In genomic region chr3:120170223-120170622, GRCh38 we compare ENCODE assay signal across 10 cellular contexts.
DNase-seq lines count a peak whose midpoint lies in the region; ATAC-seq, FAIRE-seq and TF ChIP-seq lines count a peak whose summit lies in the region.
"Had no signal": no experiment of that assay in that cellular context is flagged by ENCODE, and none has a peak within 500 bp of the region (broad histone marks: within the 10 kb centered on the region; RNA-seq: fewer than 3 reads in every experiment).

No MANE protein-coding gene starts in this region.

- H3K4me2 ChIP-seq in HCT116 (ENCODE audit: low read length): peak overlapping the region; percentile 49

- WGBS in small intestine, 3 donors: 65 to 92% (median 72%) methylated on average over 2 of the region's 2 CpGs

- H3K79me2 ChIP-seq in HCT116 (ENCODE audit: insufficient read depth, low read length): no peaks in the 10 kb centered on the region

- peak overlapping the region; percentile 27; the same call in 1 of the 2 replicates for H3K9ac ChIP-seq in HCT116 (ENCODE audit: low read length)

- ATAC-seq in HCT116 (peak; percentile 95), RWPE2 (ENCODE audit: low read depth) (peak; percentile 99)

- H3K9me3 ChIP-seq in HCT116 (ENCODE audit: control insufficient read depth in 1 of 2, insufficient read depth in 1 of 2, low read depth in 1 of 2, low read length in 2 of 2) (no peaks in the 10 kb centered on the region), RWPE2 (ENCODE audit: severe bottlenecking) (no peaks in the 10 kb centered on the region), A673 (ENCODE audit: low read depth, low read length, poor library complexity, severe bottlenecking) (no peaks in the 10 kb centered on the region), small intestine (ENCODE audit: control insufficient read depth, low read depth) (no peaks in the 10 kb centered on the region)
- H3K9me3 ChIP-seq: tibial artery had no signal

- intact Hi-C loops in HCT116 (cut with micrococcal nuclease): no loop called here
- intact Hi-C loops in A673 (cut with micrococcal nuclease; ENCODE audit: unreplicated experiment): no loop called here

- H3K27ac ChIP-seq in HCT116 (ENCODE audit: low read depth, low read length) (no peak overlapping the region), RWPE2 (ENCODE audit: poor library complexity, severe bottlenecking) (peak overlapping the region; percentile 92), A673 (ENCODE audit: low read depth, low read length, poor library complexity, severe bottlenecking) (no peak overlapping the region), small intestine (ENCODE audit: low read depth in 1 of 2, low read length in 1 of 2) (no peak overlapping the region)

- no peaks in the 10 kb centered on the region for H4K20me1 ChIP-seq in HCT116 (ENCODE audit: insufficient read depth)

- peaks cover 0 to 17% of the 10 kb centered on the region in 2 experiments; a peak in 2 of 4 replicates for H3K4me1 ChIP-seq in HCT116 (ENCODE audit: control insufficient read depth in 1 of 2, insufficient read depth in 2 of 2, low read length in 2 of 2)
- peaks cover 23% of the 10 kb centered on the region for H3K4me1 ChIP-seq in RWPE2 (ENCODE audit: insufficient read depth, poor library complexity, severe bottlenecking)
- no peaks in the 10 kb centered on the region for H3K4me1 ChIP-seq in A673 (ENCODE audit: insufficient read depth, low read length, poor library complexity, severe bottlenecking)
- no peaks in the 10 kb centered on the region for H3K4me1 ChIP-seq in small intestine (ENCODE audit: control insufficient read depth in 2 of 2, insufficient read depth in 1 of 2, low read depth in 1 of 2, low read length in 1 of 2)

- no peak overlapping the region for H3K4me3 ChIP-seq in AG10803 (ENCODE audit: low read length)
- no peak overlapping the region for H3K4me3 ChIP-seq in HCT116 (replicated peaks in 1 of 2; ENCODE audit: low read depth in 1 of 2, low read length in 2 of 2)
- H3K4me3 ChIP-seq in RWPE2 (ENCODE audit: severe bottlenecking): no peak overlapping the region
- no peak overlapping the region for H3K4me3 ChIP-seq in A673 (ENCODE audit: low read depth, low read length, poor library complexity, severe bottlenecking)
- H3K4me3 ChIP-seq in small intestine (ENCODE audit: low read depth in 1 of 2, low read length in 2 of 2): no peak overlapping the region
- H3K4me3 ChIP-seq: tibial artery had no signal

- POLR2A ChIA-PET in HCT116 (lab: Charles Lee) (no interaction called here), A673 (lab: Charles Lee; ENCODE audit: low non-redundant PET) (no interaction called here)

- TF ChIP-seq CTCF in AG10803 (conservative IDR thresholded peaks at IDR 0.05; ENCODE audit: low read length) (no peak), HCT116 (IDR thresholded peaks at IDR 0.05 in 2 of 3, conservative IDR thresholded peaks at IDR 0.05 in 1 of 3; ENCODE audit: borderline replicate concordance in 1 of 3, insufficient read depth in 1 of 3, low read depth in 2 of 3, low read length in 2 of 3) (no peak), RWPE2 (IDR thresholded peaks at IDR 0.05; ENCODE audit: poor library complexity, severe bottlenecking) (no peak), A673 (conservative IDR thresholded peaks at IDR 0.05; ENCODE audit: low read depth, low read length) (no peak)

- H3K27me3 ChIP-seq in HCT116 (ENCODE audit: insufficient read depth, low read length) (no peaks in the 10 kb centered on the region), RWPE2 (ENCODE audit: insufficient read depth, poor library complexity, severe bottlenecking) (no peaks in the 10 kb centered on the region), A673 (replicated peaks; ENCODE audit: insufficient read depth, low read depth, low read length, poor library complexity) (no peaks in the 10 kb centered on the region), small intestine (ENCODE audit: control insufficient read depth in 2 of 2, insufficient read depth in 2 of 2, low read length in 2 of 2) (no peaks in the 10 kb centered on the region)
- H3K27me3 ChIP-seq: tibial artery had no signal

- CTCF ChIA-PET in HCT116 (lab: Charles Lee) (interaction anchor here (0.7 kb wide), 1 partner anchor 23 kb away, joined by 3 read pairs; no protein-coding TSS in a partner anchor), A673 (lab: Charles Lee) (no interaction called here)

- no peaks in the 10 kb centered on the region for H3K36me3 ChIP-seq in HCT116 (ENCODE audit: control insufficient read depth in 1 of 2, insufficient read depth in 2 of 2, low read length in 2 of 2)
- H3K36me3 ChIP-seq in RWPE2 (ENCODE audit: low read depth): no peaks in the 10 kb centered on the region
- H3K36me3 ChIP-seq in A673 (ENCODE audit: insufficient read depth, low read length, poor library complexity, severe bottlenecking): no peaks in the 10 kb centered on the region
- no peaks in the 10 kb centered on the region for H3K36me3 ChIP-seq in small intestine (ENCODE audit: control insufficient read depth in 2 of 2, insufficient read depth in 2 of 2, low read length in 2 of 2)
- H3K36me3 ChIP-seq: tibial artery had no signal

- RAD21 ChIA-PET in HCT116 (lab: Charles Lee; ENCODE audit: low non-redundant PET in 1 of 2, low total read pairs in 2 of 2, uncharacterized antibody in 2 of 2, unreplicated experiment in 2 of 2): no interaction called here

- peak overlapping the region; percentile 37 for H2AFZ ChIP-seq in HCT116 (ENCODE audit: low read depth, low read length, poor library complexity, severe bottlenecking)

- FAIRE-seq in small intestine (lab: Jason Lieb, UNC): no peak
- FAIRE-seq: endometrium had no signal

- H3K9me2 ChIP-seq in HCT116 (ENCODE audit: insufficient read depth): no peaks in the 10 kb centered on the region

- BruUV-seq in HCT116 (replicated peaks; lab: Mats Ljungman, UMichigan) (no TSS peak), A673 (replicated peaks; lab: Mats Ljungman, UMichigan) (no TSS peak)

- DNase-seq in AG10803 (ENCODE audit: low read depth) (peak; percentile 84), HCT116 (ENCODE audit: low read depth, low spot score) (peak; percentile 64), RWPE2 (ENCODE audit: low spot score) (peak; percentile 86), islet precursor cell (peak; percentile 81), cerebellar nuclear complex (lab: John Stamatoyannopoulos, UW) (no peak), A673 (ENCODE audit: low spot score) (no peak), epidermal melanocyte (ENCODE audit: insufficient read length, low spot score) (no peak), small intestine (no peak)
- DNase-seq: tibial artery had no signal

- TF ChIP-seq RAD21 in HCT116 (IDR thresholded peaks at IDR 0.05; ENCODE audit: low read depth): no peak

- TF ChIP-seq POLR2A in HCT116 (IDR thresholded peaks at IDR 0.05; ENCODE audit: borderline replicate concordance, extremely low read depth, insufficient read depth, insufficient read length): no peak

TF ChIP-seq in HCT116, 20 proteins besides CTCF, POLR2A, EP300 and RAD21 (continues in another document):
- TF ChIP-seq TCF7L2 (IDR thresholded peaks at IDR 0.05; ENCODE audit: borderline replicate concordance, extremely low read depth, insufficient read depth, insufficient read length) (no peak), YY1 (IDR thresholded peaks at IDR 0.05; ENCODE audit: extremely low read depth, insufficient replicate concordance, low read depth, low read length) (peak; percentile 17), EZH2 (IDR thresholded peaks at IDR 0.05) (no peak), SIN3A (IDR thresholded peaks at IDR 0.05; ENCODE audit: low read depth) (peak; percentile 41; the same call in 1 of the 2 replicates), MAX (IDR thresholded peaks at IDR 0.05) (peak; percentile 91), EZH2phosphoT487 (IDR thresholded peaks at IDR 0.05; ENCODE audit: borderline replicate concordance) (no peak), ZFX (IDR thresholded peaks at IDR 0.05) (no peak), SRF (IDR thresholded peaks at IDR 0.05; ENCODE audit: low read depth) (0 out of 2 replicates have a peak, but pooled peaks have one; percentile 7), CBX3 (IDR thresholded peaks at IDR 0.05; ENCODE audit: low read depth) (peak; percentile 75; the same call in 1 of the 2 replicates), FOSL1 (IDR thresholded peaks at IDR 0.05; ENCODE audit: low read depth) (peak; percentile 85), ZNF274 (IDR thresholded peaks at IDR 0.05; ENCODE audit: low read depth, low read length) (no peak), ZBTB33 (IDR thresholded peaks at IDR 0.05; ENCODE audit: extremely low read depth, insufficient replicate concordance, low read length) (no peak), CEBPB (IDR thresholded peaks at IDR 0.05; ENCODE audit: low read depth) (no peak), EGR1 (IDR thresholded peaks at IDR 0.05; ENCODE audit: low read depth) (no peak), SP1 (IDR thresholded peaks at IDR 0.05; ENCODE audit: low read depth) (peak; percentile 71), POLR2AphosphoS5 (IDR thresholded peaks at IDR 0.05; ENCODE audit: low read depth, low read length) (peak; percentile 40; the same call in 1 of the 2 replicates), ATF3 (IDR thresholded peaks at IDR 0.05) (no peak), JUND (IDR thresholded peaks at IDR 0.05) (peak; percentile 73)

Comparison
In these comparisons a context has a peak if more than half of its experiments do, and no peak if none do; other contexts are left out.
1. DNase-seq: peak in AG10803 (single experiment), HCT116 (single experiment), RWPE2 (single experiment) and islet precursor cell (single experiment); none in cerebellar nuclear complex (0 of 2), A673 (single experiment), epidermal melanocyte (single experiment) and small intestine (single experiment).